ENCODE assay signal across 8 cellular contexts in genomic region chr18:3262234-3263171, GRCh38. TPM values are rescaled to one million over a fixed set of nuclear protein-coding genes. Genes with fewer than 3 reads are reported as not detected.
DNase-seq lines count a peak whose midpoint lies in the region; ATAC-seq, FAIRE-seq and TF ChIP-seq lines count a peak whose summit lies in the region.

No MANE protein-coding gene starts in this region.

- dilution Hi-C loops in endothelial cell of umbilical vein (cut with MboI; ENCODE audit: extremely low pct_ligation_motif_present, low sequenced_read_pairs), result loop anchor here (25.0 kb wide), 1 partner anchor 200 kb away; the partner anchor contains the start of gene TGIF1

- H3K27ac Mint-ChIP-seq in naive B cell, result peak overlapping the region; percentile 92 to 100 (median 98)

- TF ChIP-seq POLR2A in endothelial cell of umbilical vein (IDR thresholded peaks at IDR 0.05; ENCODE audit: low read depth, low read length), result no peak

- TF ChIP-seq CTCF in AG10803 (conservative IDR thresholded peaks at IDR 0.05; ENCODE audit: low read length) (no peak), endothelial cell of umbilical vein (IDR thresholded peaks at IDR 0.05; ENCODE audit: extremely low read depth in 1 of 2, insufficient read depth in 1 of 2, low read depth in 1 of 2, low read length in 2 of 2) (no peak)

- H3K27me3 Mint-ChIP-seq in naive B cell, result no peaks in the 10 kb centered on the region

- H3K9me3 ChIP-seq in endothelial cell of umbilical vein (replicated peaks; ENCODE audit: control insufficient read depth, insufficient read depth, low read length), result no peaks in the 10 kb centered on the region
- no peaks in the 10 kb centered on the region for H3K9me3 ChIP-seq in aorta (ENCODE audit: control insufficient read depth, low read length)

- POLR2A ChIA-PET in endothelial cell of umbilical vein (lab: Charles Lee), result interaction anchor here (0.7 to 2.0 kb wide), 3 partner anchors 9 to 15 kb away, joined by 3 to 17 read pairs (median 10); partner anchors contain the start of gene MYL12A

- peaks cover 31% of the 10 kb centered on the region for H4K20me1 ChIP-seq in endothelial cell of umbilical vein (replicated peaks; ENCODE audit: control insufficient read depth, extremely low read depth, insufficient read depth, low read length)

- peaks cover 65 to 81% (median 75%) of the 10 kb centered on the region in 3 donors for H3K4me1 Mint-ChIP-seq in naive B cell

- FAIRE-seq in endothelial cell of umbilical vein (lab: Jason Lieb, UNC), result no peak

- H3K79me2 ChIP-seq in endothelial cell of umbilical vein (ENCODE audit: control insufficient read depth, insufficient read depth, low read length), result peaks cover 59% of the 10 kb centered on the region

- H3K36me3 ChIP-seq in endothelial cell of umbilical vein (ENCODE audit: control insufficient read depth in 2 of 2, extremely low read depth in 1 of 2, insufficient read depth in 2 of 2, low read length in 2 of 2) (peaks cover 10% of the 10 kb centered on the region in 2 experiments), aorta (ENCODE audit: control insufficient read depth in 1 of 2, insufficient read depth in 2 of 2, low read length in 1 of 2) (peaks cover 0 to 4% of the 10 kb centered on the region in 2 donors)

- H3K4me3 Mint-ChIP-seq in naive B cell, result peak overlapping the region; percentile 93 to 99 (median 98)

- H3K9ac ChIP-seq in endothelial cell of umbilical vein (replicated peaks; ENCODE audit: extremely low read depth, insufficient read depth, low read length), result peak overlapping the region; percentile 100

- H2AFZ ChIP-seq in endothelial cell of umbilical vein (ENCODE audit: low read depth, low read length), result no peak overlapping the region

- 0% methylated on average over 62 to 69 of the region's 69 CpGs for WGBS in aorta, 2 donors

- peak; percentile 6 for ATAC-seq in GM19438 (IDR thresholded peaks at IDR 0.05; ENCODE audit: low read depth, unreplicated experiment)
- peak; percentile 32 for ATAC-seq in HG03460 (IDR thresholded peaks at IDR 0.05; ENCODE audit: unreplicated experiment)
- peak; percentile 21 to 22 for ATAC-seq in naive B cell (ENCODE audit: low read depth in 2 of 2)
- ATAC-seq in aorta (ENCODE audit: low FRiP score), result peak; percentile 22

- CTCF ChIA-PET in endothelial cell of umbilical vein (lab: Charles Lee), result interaction anchor here (1.3 to 2.2 kb wide), 4 partner anchors 12 to 607 kb away, joined by 3 to 10 read pairs (median 4); partner anchors contain the start of gene MYL12A

- H3K27ac ChIP-seq in endothelial cell of umbilical vein (ENCODE audit: insufficient read depth, low read depth, low read length) (peak overlapping the region; percentile 94), aorta (ENCODE audit: low read depth in 1 of 2, low read length in 2 of 2) (peak overlapping the region; percentile 66 to 87)

- no peaks in the 10 kb centered on the region for H3K9me3 Mint-ChIP-seq in naive B cell

- H3K4me3 ChIP-seq in AG10803 (ENCODE audit: low read length), result peak overlapping the region; percentile 95
- H3K4me3 ChIP-seq in endothelial cell of umbilical vein (replicated peaks in 1 of 3; ENCODE audit: insufficient read depth in 1 of 3, low read depth in 1 of 3, low read length in 3 of 3), result peak overlapping the region; percentile 93 to 100 (median 97)
- peak overlapping the region; percentile 65 to 87 for H3K4me3 ChIP-seq in aorta (ENCODE audit: low read length in 2 of 2)

- DNase-seq in AG10803 (ENCODE audit: low read depth) (peak; percentile 51), endothelial cell of umbilical vein (ENCODE audit: low read depth, low spot score) (peak; percentile 51), naive B cell (no peak), aorta (no peak), A172 (ENCODE audit: low spot score) (no peak)
- DNase-seq in activated CD4-positive, alpha-beta T cell treated with anti-CD3 and anti-CD28 coated beads for 4 hours, result peak; percentile 16 to 33

- no TSS peak for BruUV-seq in endothelial cell of umbilical vein (replicated peaks; lab: Mats Ljungman, UMichigan)

- H3K4me2 ChIP-seq in endothelial cell of umbilical vein (ENCODE audit: insufficient read depth, low read length), result peak overlapping the region; percentile 97

- peaks cover 3% of the 10 kb centered on the region for H3K9me1 ChIP-seq in endothelial cell of umbilical vein (replicated peaks; ENCODE audit: control insufficient read depth, extremely low read depth, insufficient read depth, low read length)

- no peaks in the 10 kb centered on the region for H3K27me3 ChIP-seq in endothelial cell of umbilical vein (ENCODE audit: control insufficient read depth in 2 of 2, insufficient read depth in 2 of 2, low read length in 2 of 2)
- H3K27me3 ChIP-seq in aorta (ENCODE audit: control insufficient read depth in 1 of 2, insufficient read depth in 2 of 2, low read length in 1 of 2), result no peaks in the 10 kb centered on the region

- intact Hi-C loops in endothelial cell of umbilical vein (cut with micrococcal nuclease), result loop anchor here (1.0 to 5.0 kb wide), 5 partner anchors 15 to 530 kb away; partner anchors contain the start of genes LPIN2, MYL12A and TGIF1
- intact Hi-C loops in aorta (cut with DNase I), result loop anchor here (5.0 to 10.0 kb wide), 3 partner anchors 190 to 712 kb away; partner anchors contain the start of gene TGIF1 (in 1 of the 2)

- peaks cover 0 to 9% of the 10 kb centered on the region in 2 donors for H3K36me3 Mint-ChIP-seq in naive B cell

- H3K4me1 ChIP-seq in endothelial cell of umbilical vein (ENCODE audit: control insufficient read depth, extremely low read depth, insufficient read depth, low read length), result peaks cover 45% of the 10 kb centered on the region
- peaks cover 0 to 12% of the 10 kb centered on the region in 2 donors for H3K4me1 ChIP-seq in aorta (ENCODE audit: control insufficient read depth in 1 of 2, insufficient read depth in 2 of 2, low read length in 2 of 2)

TF ChIP-seq in endothelial cell of umbilical vein, 7 proteins besides CTCF, POLR2A, EP300 and RAD21:
- TF ChIP-seq GATA2 (IDR thresholded peaks at IDR 0.05; ENCODE audit: insufficient read depth, insufficient read length, low read depth, low read length) (no peak), FOS (IDR thresholded peaks at IDR 0.05; ENCODE audit: borderline replicate concordance, insufficient read depth, low read length) (no peak), MAX (IDR thresholded peaks at IDR 0.05; ENCODE audit: insufficient read depth, insufficient read length) (no peak), POLR2AphosphoS5 (IDR thresholded peaks at IDR 0.05; ENCODE audit: insufficient read depth, low read depth, low read length) (no peak), EZH2 (IDR thresholded peaks at IDR 0.05; ENCODE audit: borderline replicate concordance, low read depth, low read length, severe bottlenecking) (no peak), JUN (IDR thresholded peaks at IDR 0.05; ENCODE audit: borderline replicate concordance, insufficient read depth, insufficient read length, low read depth) (no peak), MYC (IDR thresholded peaks at IDR 0.05; ENCODE audit: low read depth, low read length) (no peak)

RNA-seq across cellular contexts. Expression of gene MYL12B, which starts 0.6 kb away (rescaled TPM):
- total RNA-seq in endothelial cell of umbilical vein (634 and 638 TPM in 2 replicates), aorta (100 to 1,000 TPM; 259 to 324 TPM)
- polyA plus RNA-seq in endothelial cell of umbilical vein (681 and 724 TPM in 2 replicates), naive B cell (ENCODE audit: low read depth in 6 of 6) (100 to 1,000 TPM; 574 to 848 (median 647) TPM), aorta (100 to 1,000 TPM; 434 to 661 TPM)
- 1,207 and 1,302 TPM in 2 replicates for polyA plus RNA-seq in endothelial cell of umbilical vein (2011; cell fraction: cytosol; rRNA removed)
- 415 and 445 TPM in 2 replicates for polyA plus RNA-seq in endothelial cell of umbilical vein (2011; cell fraction: nucleus; rRNA removed)
- 703 and 1,019 TPM in 2 replicates for polyA plus RNA-seq in endothelial cell of umbilical vein (2012)
- 483 and 580 TPM in 2 replicates for polyA minus RNA-seq in endothelial cell of umbilical vein
- polyA minus RNA-seq in endothelial cell of umbilical vein (2011; cell fraction: cytosol; rRNA and poly(A)+ RNA removed), result 115 TPM
- 85.9 and 87.1 TPM in 2 replicates for polyA minus RNA-seq in endothelial cell of umbilical vein (2011; cell fraction: nucleus; rRNA and poly(A)+ RNA removed)
- total RNA-seq in A172 (2014; rRNA removed; shearing (Covaris generic)), result 633 and 743 TPM in 2 replicates

RNA-seq across cellular contexts. Expression of gene MYL12A, which starts 14.9 kb away (rescaled TPM):
- 793 and 796 TPM in 2 replicates for total RNA-seq in endothelial cell of umbilical vein
- 532 and 597 TPM in 2 replicates for polyA plus RNA-seq in endothelial cell of umbilical vein
- polyA plus RNA-seq in endothelial cell of umbilical vein (2011; cell fraction: cytosol; rRNA removed), result 814 and 900 TPM in 2 replicates
- polyA plus RNA-seq in endothelial cell of umbilical vein (2011; cell fraction: nucleus; rRNA removed), result 350 and 406 TPM in 2 replicates
- 760 and 962 TPM in 2 replicates for polyA plus RNA-seq in endothelial cell of umbilical vein (2012)
- 489 and 516 TPM in 2 replicates for polyA minus RNA-seq in endothelial cell of umbilical vein
- polyA minus RNA-seq in endothelial cell of umbilical vein (2011; cell fraction: cytosol; rRNA and poly(A)+ RNA removed), result 117 TPM
- polyA minus RNA-seq in endothelial cell of umbilical vein (2011; cell fraction: nucleus; rRNA and poly(A)+ RNA removed), result 214 and 242 TPM in 2 replicates
- 1,000 to 10,000 TPM; 1,232 to 1,667 (median 1,472) TPM for polyA plus RNA-seq in naive B cell (ENCODE audit: low read depth in 6 of 6)
- total RNA-seq in aorta, result 100 to 1,000 TPM; 414 to 848 TPM
- polyA plus RNA-seq in aorta, result 100 to 1,000 TPM; 563 to 759 TPM
- 1,577 and 1,578 TPM in 2 replicates for total RNA-seq in A172 (2014; rRNA removed; shearing (Covaris generic))

RNA-seq across cellular contexts. Expression of gene MYOM1, which starts 42.7 kb away (rescaled TPM):
- total RNA-seq in endothelial cell of umbilical vein, result not detected in 2 replicates
- 0.05 and 0.08 TPM in 2 replicates for polyA plus RNA-seq in endothelial cell of umbilical vein
- polyA plus RNA-seq in endothelial cell of umbilical vein (2011; cell fraction: cytosol; rRNA removed), result 0.05 and 0.07 TPM in 2 replicates
- polyA plus RNA-seq in endothelial cell of umbilical vein (2011; cell fraction: nucleus; rRNA removed), result 0.05 and 0.29 TPM in 2 replicates
- 0.15 and 0.33 TPM in 2 replicates for polyA plus RNA-seq in endothelial cell of umbilical vein (2012)
- not detected in 2 replicates for polyA minus RNA-seq in endothelial cell of umbilical vein
- not detected for polyA minus RNA-seq in endothelial cell of umbilical vein (2011; cell fraction: cytosol; rRNA and poly(A)+ RNA removed)
- not detected in 2 replicates for polyA minus RNA-seq in endothelial cell of umbilical vein (2011; cell fraction: nucleus; rRNA and poly(A)+ RNA removed)
- 1 to 10 TPM in 2 of 6 donors, under 1 TPM in 3, not detected in 1; 0.08 to 1.5 (median 0.85) TPM for polyA plus RNA-seq in naive B cell (ENCODE audit: low read depth in 6 of 6)
- 10 to 100 TPM; 26.3 to 63.8 TPM for total RNA-seq in aorta
- 10 to 100 TPM; 15.8 to 26.4 TPM for polyA plus RNA-seq in aorta
- total RNA-seq in A172 (2014; rRNA removed; shearing (Covaris generic)), result not detected in 2 replicates

Comparison
In these comparisons a context has a peak if more than half of its experiments do, and no peak if none do; other contexts are left out.
1. DNase-seq: peak in AG10803 (single experiment), activated CD4-positive, alpha-beta T cell treated with anti-CD3 and anti-CD28 coated beads for 4 hours (2 of 2) and endothelial cell of umbilical vein (single experiment); none in naive B cell (single experiment), aorta (0 of 2) and A172 (single experiment).
2. RNA of gene MYOM1, which starts 42.7 kb away (total RNA-seq): 26.3 to 63.8 TPM in aorta; not detected in endothelial cell of umbilical vein and not detected in A172; every median in the first group is over 10 times any median in the second.
3. Peak in every context shown above with its lines, with median percentiles within 50 percentile points of each other: H3K4me3 ChIP-seq and ATAC-seq.